Comparison of ENCODE assay signal across 8 cellular contexts in the genomic region with DNA sequence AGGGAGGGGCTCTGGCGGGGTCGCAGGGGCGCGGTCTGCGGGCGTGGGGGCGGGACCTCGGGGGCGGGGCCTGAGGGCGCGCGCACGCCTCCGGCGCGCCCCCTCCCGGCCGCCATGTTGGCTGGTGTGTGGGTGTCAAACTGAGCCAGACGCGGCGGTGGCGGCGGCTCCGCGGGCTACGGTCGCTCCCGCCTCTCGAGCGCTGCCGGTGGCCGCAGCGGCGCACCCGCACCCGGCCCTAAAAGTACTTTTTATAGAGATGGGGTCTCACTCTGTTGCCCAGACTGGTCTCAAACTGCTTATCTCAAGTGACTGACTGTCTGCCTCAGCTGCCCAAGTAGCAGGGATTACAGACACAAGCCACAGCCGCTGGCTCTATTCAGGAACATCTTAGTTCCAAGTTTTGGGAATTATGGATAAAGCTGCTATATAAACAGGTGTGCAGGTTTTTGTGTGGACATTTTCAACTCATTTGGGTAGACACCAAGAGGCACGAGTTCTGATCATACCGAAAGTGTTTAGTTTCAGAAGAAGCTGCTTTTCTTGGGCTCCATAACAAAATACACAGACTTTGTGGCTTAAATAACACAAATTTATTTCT. TPM values are rescaled to one million over a fixed set of nuclear protein-coding genes. Genes with fewer than 3 reads are reported as not detected.
DNase-seq lines count a peak whose midpoint lies in the region; ATAC-seq and TF ChIP-seq lines count a peak whose summit lies in the region.
"Not testable (repeated sequence)": the region's sequence is repeated elsewhere in the genome, so short reads cannot be mapped to it uniquely, and the experiment has no call there.

No MANE protein-coding gene starts in this region.

- WGBS in liver = 0% methylated on average over 35 of the region's 39 CpGs

- H3K9me3 ChIP-seq in liver (ENCODE audit: control insufficient read depth in 4 of 4, low read length in 3 of 4) = not testable (repeated sequence)

- H3K27me3 ChIP-seq in dorsolateral prefrontal cortex; liver (ENCODE audit: control insufficient read depth in 4 of 4, insufficient read depth in 4 of 4, low read length in 3 of 4): not testable (repeated sequence)

- intact Hi-C loops in dorsolateral prefrontal cortex (cut with DNase I) = not testable (repeated sequence)

- TF ChIP-seq RAD21 in liver (IDR thresholded peaks at IDR 0.05) = not testable (repeated sequence)

- not testable (repeated sequence) for H3K36me3 ChIP-seq in liver (ENCODE audit: control insufficient read depth in 4 of 4, insufficient read depth in 3 of 4, low read depth in 1 of 4, low read length in 3 of 4)

- TF ChIP-seq CTCF in 22Rv1 (IDR thresholded peaks at IDR 0.05) (peak; percentile 69), dorsolateral prefrontal cortex (IDR thresholded peaks at IDR 0.05 in 54 of 56, conservative IDR thresholded peaks at IDR 0.05 in 2 of 56; ENCODE audit: low read depth in 1 of 56, partially characterized antibody in 56 of 56) (peak in 49 of 56 donors; percentile 10 to 74 (median 46))
- not testable (repeated sequence) for TF ChIP-seq CTCF in liver (IDR thresholded peaks at IDR 0.05; ENCODE audit: low read depth, low read length, missing input control)

- H3K9ac ChIP-seq in liver (ENCODE audit: low read depth in 1 of 2, low read length in 2 of 2) = not testable (repeated sequence)

- H3K4me3 ChIP-seq in dorsolateral prefrontal cortex = peak overlapping the region in 55 of 59 donors; percentile 25 to 66 (median 50)
- peak overlapping the region in 1 of 3 donors; percentile 28 for H3K4me3 ChIP-seq in liver (ENCODE audit: low read depth in 1 of 3, low read length in 3 of 3)
- peak overlapping the region; percentile 18 to 47 (median 34) for H3K4me3 ChIP-seq in skin epidermis

- H3K4me1 ChIP-seq in liver (ENCODE audit: control insufficient read depth in 4 of 4, insufficient read depth in 4 of 4, low read length in 3 of 4) = not testable (repeated sequence)

- DNase-seq in NCI-H460 (ENCODE audit: extremely low read depth, low read depth) = peak; percentile 29
- DNase-seq in activated CD8-positive, alpha-beta memory T cell treated with anti-CD3 and anti-CD28 coated beads, Interleukin-2, amount 50 U/mL, for 4 hours = peak; percentile 38
- peak; percentile 29 to 84 (median 54) for DNase-seq in dorsolateral prefrontal cortex

- ATAC-seq in GM18861 (IDR thresholded peaks at IDR 0.05; ENCODE audit: unreplicated experiment) = peak; percentile 64
- ATAC-seq in HG02840 (IDR thresholded peaks at IDR 0.05; ENCODE audit: low FRiP score, unreplicated experiment) = peak; percentile 67

- peak overlapping the region; percentile 92 for H3K27ac ChIP-seq in 22Rv1
- H3K27ac ChIP-seq in dorsolateral prefrontal cortex = peak overlapping the region in 50 of 59 donors; percentile 8 to 93 (median 78)
- peak overlapping the region; percentile 35 to 69 for H3K27ac ChIP-seq in liver (ENCODE audit: low read depth in 1 of 2, low read length in 2 of 2)
- H3K27ac ChIP-seq in skin epidermis = peak overlapping the region in 19 of 21 experiments; percentile 49 to 90 (median 76)

RNA-seq across cellular contexts. Expression of gene GRAPL, which starts 16.2 kb away (rescaled TPM):
- total RNA-seq in NCI-H460 (2014; rRNA removed; shearing (Covaris generic)) = not detected in 2 replicates
- polyA plus RNA-seq in NCI-H460 (2014; cell fraction: nucleus; rRNA removed) = not detected in 2 replicates
- total RNA-seq in dorsolateral prefrontal cortex = 1 to 10 TPM in 104 of 120 experiments, under 1 TPM in 6, not detected in 10; 0.69 to 6.6 (median 2.7) TPM
- 1 to 10 TPM; 1.6 to 4.5 TPM for total RNA-seq in liver
- under 1 TPM; 0.26 to 0.76 TPM for polyA plus RNA-seq in liver
